In genomic region chr12:124273630-124274029, GRCh38 we compare ENCODE assay signal across 8 cellular contexts. TPM values are rescaled to one million over a fixed set of nuclear protein-coding genes. Genes with fewer than 3 reads are reported as not detected.
DNase-seq lines count a peak whose midpoint lies in the region; ATAC-seq and TF ChIP-seq lines count a peak whose summit lies in the region.

No MANE protein-coding gene starts in this region.

- DNase-seq in stimulated activated CD4-positive, alpha-beta T cell treated with anti-CD3 and anti-CD28 coated beads, Interleukin-12 subunit alpha, Interleukin-12 subunit beta, amount 100 ng/mL, for 48 hours (ENCODE audit: low read depth in 2 of 3, low spot score in 1 of 3): peak in 2 of 3 donors; percentile 2 to 5
- DNase-seq in stimulated activated CD4-positive, alpha-beta T cell treated with anti-CD3 and anti-CD28 coated beads, Interleukin-2, amount 100 ng/mL, for 24 hours: no peak
- DNase-seq in type B pancreatic cell (ENCODE audit: extremely low spot score, unreplicated experiment) (no peak), dedifferentiated amniotic fluid mesenchymal stem cell (ENCODE audit: extremely low spot score) (no peak), T-cell (no peak)

- H3K4me3 ChIP-seq in OCI-LY1 (ENCODE audit: low read depth, low read length, poor library complexity, severe bottlenecking): no peak overlapping the region

- no peaks in the 10 kb centered on the region for H3K4me1 ChIP-seq in OCI-LY1 (ENCODE audit: insufficient read depth, low read length, severe bottlenecking)

- no peak overlapping the region for H3K27ac Mint-ChIP-seq in type B pancreatic cell
- no peak overlapping the region for H3K27ac Mint-ChIP-seq in T-cell

- H3K4me1 Mint-ChIP-seq in type B pancreatic cell (ENCODE audit: unreplicated experiment): peaks cover 27% of the 10 kb centered on the region
- no peaks in the 10 kb centered on the region for H3K4me1 Mint-ChIP-seq in T-cell

- H3K9me2 ChIP-seq in OCI-LY1 (ENCODE audit: low read depth, low read length): no peaks in the 10 kb centered on the region

- POLR2A ChIA-PET in T-cell (lab: Charles Lee): no interaction called here

- no peak overlapping the region for H2AFZ ChIP-seq in OCI-LY1 (ENCODE audit: low read length)

- H3K27ac ChIP-seq in OCI-LY1 (ENCODE audit: low read depth, low read length, poor library complexity, severe bottlenecking): no peak overlapping the region

- no peaks in the 10 kb centered on the region for H3K79me2 ChIP-seq in OCI-LY1 (ENCODE audit: insufficient read depth, low read length)

- no peaks in the 10 kb centered on the region for H3K27me3 Mint-ChIP-seq in type B pancreatic cell
- H3K27me3 Mint-ChIP-seq in T-cell: peaks cover 6 to 28% of the 10 kb centered on the region in 2 donors

- H3K4me2 ChIP-seq in OCI-LY1 (ENCODE audit: low read length): no peak overlapping the region

- H3K4me3 Mint-ChIP-seq in type B pancreatic cell (no peak overlapping the region), T-cell (no peak overlapping the region)

- H3F3A ChIP-seq in OCI-LY1 (ENCODE audit: insufficient read depth, low read length): no peaks in the 10 kb centered on the region

- no peaks in the 10 kb centered on the region for H3K27me3 ChIP-seq in OCI-LY1 (ENCODE audit: insufficient read depth, low read length)

- no peaks in the 10 kb centered on the region for H3K36me3 ChIP-seq in OCI-LY1 (ENCODE audit: insufficient read depth, low read length)

- H3K9me3 Mint-ChIP-seq in type B pancreatic cell (peaks cover 2% of the 10 kb centered on the region), T-cell (no peaks in the 10 kb centered on the region)

- no peak overlapping the region for H3K9ac ChIP-seq in OCI-LY1 (ENCODE audit: low read length)

- peak; percentile 59 for ATAC-seq in HG02885 (IDR thresholded peaks at IDR 0.05; ENCODE audit: poor library complexity, unreplicated experiment)
- ATAC-seq in esophagus mucosa: peak; percentile 47
- ATAC-seq in T-cell (replicated peaks in 1 of 4): no peak

- no peaks in the 10 kb centered on the region for H3K9me3 ChIP-seq in OCI-LY1 (ENCODE audit: low read length)

- no peaks in the 10 kb centered on the region for H4K20me1 ChIP-seq in OCI-LY1 (ENCODE audit: insufficient read depth, low read length)

- CTCF ChIA-PET in T-cell (lab: Charles Lee): interaction anchor here in 1 of 2 donors (0.5 kb wide), 1 partner anchor 293 kb away, joined by 3 read pairs; no protein-coding TSS in a partner anchor

- H3K36me3 Mint-ChIP-seq in type B pancreatic cell: no peaks in the 10 kb centered on the region
- no peaks in the 10 kb centered on the region for H3K36me3 Mint-ChIP-seq in T-cell

- TF ChIP-seq CTCF in OCI-LY1 (IDR thresholded peaks at IDR 0.05; ENCODE audit: low read length) (peak; percentile 28; the same call in 1 of the 2 replicates), type B pancreatic cell (conservative IDR thresholded peaks at IDR 0.05) (peak; percentile 68)

RNA-seq across cellular contexts. Expression of gene RFLNA, which starts 21.3 kb away (rescaled TPM):
- not detected for total RNA-seq in esophagus mucosa
- total RNA-seq in type B pancreatic cell (ENCODE audit: low replicate concordance): 19.7 and 57.4 TPM in 2 replicates
- total RNA-seq in T-cell: not detected

Comparison
In these comparisons a context has a peak if more than half of its experiments do, and no peak if none do; other contexts are left out.
1. DNase-seq: peak in stimulated activated CD4-positive, alpha-beta T cell treated with anti-CD3 and anti-CD28 coated beads, Interleukin-12 subunit alpha, Interleukin-12 subunit beta, amount 100 ng/mL, for 48 hours (2 of 3); none in stimulated activated CD4-positive, alpha-beta T cell treated with anti-CD3 and anti-CD28 coated beads, Interleukin-2, amount 100 ng/mL, for 24 hours (0 of 2), type B pancreatic cell (single experiment), dedifferentiated amniotic fluid mesenchymal stem cell (single experiment) and T-cell (0 of 34).
2. ATAC-seq: peak in HG02885 (single experiment) and esophagus mucosa (single experiment); none in T-cell (0 of 4).
3. RNA of gene RFLNA, which starts 21.3 kb away (total RNA-seq): 19.7 to 57.4 TPM in type B pancreatic cell; not detected in T-cell and not detected in esophagus mucosa (single experiment); every median in the first group is over 10 times any median in the second.